ENCODE assay signal across 30 cellular contexts in the genomic region with DNA sequence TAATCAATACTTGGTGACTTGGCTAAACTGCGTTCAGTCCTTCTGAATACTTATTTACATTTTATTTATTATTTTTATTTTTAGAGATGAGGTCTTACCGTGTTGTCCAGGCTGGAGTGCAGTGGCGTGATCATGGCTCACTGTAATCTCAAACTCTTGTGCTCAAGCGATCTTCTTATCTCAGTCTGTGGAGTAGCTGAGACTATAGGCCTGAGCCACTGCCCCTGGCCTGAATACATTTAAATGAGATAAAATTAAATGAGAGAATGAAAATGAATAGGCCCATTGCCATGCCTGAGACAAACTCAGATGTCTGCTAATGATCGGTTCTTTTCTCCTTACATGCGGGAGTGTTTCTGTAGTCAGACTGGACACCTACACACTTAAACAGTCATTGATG.
DNase-seq lines count a peak whose midpoint lies in the region; ATAC-seq, FAIRE-seq and TF ChIP-seq lines count a peak whose summit lies in the region.
"Had no signal": no experiment of that assay in that cellular context is flagged by ENCODE, and none has a peak within 500 bp of the region (broad histone marks: within the 10 kb centered on the region; RNA-seq: fewer than 3 reads in every experiment).

No MANE protein-coding gene starts in this region.

- H3K27ac ChIP-seq in K562 (ENCODE audit: extremely low read depth, low read depth, low read length) (peak overlapping the region; percentile 31; the same call in 1 of the 3 replicates), testis (peak overlapping the region; percentile 3 to 51)

- peak overlapping the region; percentile 28; the same call in 1 of the 2 replicates for H3K4me2 ChIP-seq in K562 (ENCODE audit: insufficient read depth, low read length)

- H3K27me3 ChIP-seq in K562 (ENCODE audit: control insufficient read depth in 2 of 2, insufficient read depth in 2 of 2, low read length in 2 of 2) (no peaks in the 10 kb centered on the region), testis (no peaks in the 10 kb centered on the region)
- H3K27me3 ChIP-seq: cardiac muscle cell, heart right ventricle, left lung, Peyer's patch had no signal

- CTCF ChIA-PET in K562 (lab: Yijun Ruan, JAX; ENCODE audit: low intra/inter-chr PET ratio), result no interaction called here

- no peak for DNase-seq in activated T-cell treated with anti-CD3 and anti-CD28 coated beads, Interleukin-2, amount 50 U/mL, for 24 hours
- no peak for DNase-seq in activated T-cell treated with anti-CD3 and anti-CD28 coated beads, Interleukin-2, amount 50 U/mL, for 48 hours
- DNase-seq in K562 (ENCODE audit: extremely low read depth in 1 of 4, low spot score in 3 of 4), result peak in 1 of 4 experiments; percentile 63
- no peak for DNase-seq in testis
- DNase-seq in SHP77 (lab: John Stamatoyannopoulos, UW), result no peak
- DNase-seq in mucosa of gallbladder (ENCODE audit: low spot score), result no peak
- DNase-seq: 8988T; activated CD4-positive, alpha-beta T cell treated with anti-CD3 and anti-CD28 coated beads for 48 hours; COR-L47; heart right ventricle; Karpas-422; left lung; mucosa of descending colon; NCI-H2029; NK-92 treated with Interleukin-12 subunit alpha and Interleukin-12 subunit beta, amount 100 ng/mL, for 24 hours; Peyer's patch; stimulated activated CD4-positive, alpha-beta T cell treated with anti-CD3 and anti-CD28 coated beads, Interleukin-12 subunit alpha, Interleukin-12 subunit beta, amount 100 ng/mL, for 4 hours; stimulated activated CD4-positive, alpha-beta T cell treated with anti-CD3 and anti-CD28 coated beads, Interleukin-4, amount 100 ng/mL, for 4 hours; trophoblast cell had no signal

- in situ Hi-C loops in K562 (cut with MboI), result no loop called here

- TF ChIP-seq CTCF in K562 (IDR thresholded peaks at IDR 0.05 in 2 of 3, conservative IDR thresholded peaks at IDR 0.05 in 1 of 3; ENCODE audit: insufficient read depth in 2 of 3, low read depth in 1 of 3, low read length in 3 of 3), result no peak
- no peak for TF ChIP-seq CTCF in nephron (IDR thresholded peaks at IDR 0.05; ENCODE audit: unreplicated experiment in 3 of 3)
- TF ChIP-seq CTCF in testis (IDR thresholded peaks at IDR 0.05), result no peak

- ATAC-seq in K562 (peak; percentile 39), HG03469 (IDR thresholded peaks at IDR 0.05; ENCODE audit: unreplicated experiment) (no peak)
- ATAC-seq: activated T-helper 17 cell treated with anti-CD3 and anti-CD28 coated beads, Interleukin-2, amount 50 U/mL, for 72 hours; mucosa of descending colon had no signal

- BruUV-seq in K562 (replicated peaks; lab: Mats Ljungman, UMichigan), result no TSS peak

- peaks cover 98% of the 10 kb centered on the region for H3K79me2 ChIP-seq in K562 (ENCODE audit: control insufficient read depth, insufficient read depth, low read length)

- 15% methylated on average over 6 of the region's 6 CpGs for WGBS in K562 (ENCODE audit: insufficient coverage, low coverage, missing lambda C conversion rate)
- WGBS in testis, 2 donors, result 69 to 82% methylated on average over 6 of the region's 6 CpGs

- H3K9me3 Mint-ChIP-seq in activated T-cell treated with anti-CD3 and anti-CD28 coated beads, Interleukin-2, amount 50 U/mL, for 24 hours, result no peaks in the 10 kb centered on the region
- no peaks in the 10 kb centered on the region for H3K9me3 Mint-ChIP-seq in nephron
- H3K9me3 Mint-ChIP-seq: activated T-helper 17 cell treated with anti-CD3 and anti-CD28 coated beads, Interleukin-2, amount 50 U/mL, for 72 hours; dendritic cell treated with granulocyte-macrophage colony-stimulating factor and Interleukin-4, amounts not matched to agents 40 ng/mL and 50 ng/mL, for 4 days; stimulated activated naive CD8-positive, alpha-beta T cell treated with anti-CD3 and anti-CD28 coated beads, Interleukin-15, Interleukin-2, amounts not matched to agents 100 ng/mL and 50 ng/mL, for 24 hours; T-helper 1 cell treated with Interleukin-12 subunit alpha and Interleukin-12 subunit beta and Interleukin-4 antibody, amounts not matched to agents 30 μg/mL and 1 μg/mL, for 36 hours had no signal

- H3K27me3 Mint-ChIP-seq in activated T-cell treated with anti-CD3 and anti-CD28 coated beads, Interleukin-2, amount 50 U/mL, for 24 hours, result no peaks in the 10 kb centered on the region
- peaks cover 8% of the 10 kb centered on the region for H3K27me3 Mint-ChIP-seq in nephron (ENCODE audit: low read depth)
- H3K27me3 Mint-ChIP-seq: activated T-helper 17 cell treated with anti-CD3 and anti-CD28 coated beads, Interleukin-2, amount 50 U/mL, for 72 hours; B cell; dendritic cell treated with granulocyte-macrophage colony-stimulating factor and Interleukin-4, amounts not matched to agents 40 ng/mL and 50 ng/mL, for 4 days; stimulated activated naive CD8-positive, alpha-beta T cell treated with anti-CD3 and anti-CD28 coated beads, Interleukin-15, Interleukin-2, amounts not matched to agents 100 ng/mL and 50 ng/mL, for 24 hours had no signal

- TF ChIP-seq POLR2A in K562 (conservative IDR thresholded peaks at IDR 0.05) (no peak), testis (IDR thresholded peaks at IDR 0.05) (no peak)

- TF ChIP-seq RAD21 in K562 (CRISPR knock-in tag; conservative IDR thresholded peaks at IDR 0.05 in 1 of 2, IDR thresholded peaks at IDR 0.05 in 1 of 2), result no peak

- no peak overlapping the region for H2AFZ ChIP-seq in K562 (ENCODE audit: low read depth, low read length)

- H3K9ac ChIP-seq in K562 (ENCODE audit: insufficient read depth in 1 of 2, low read depth in 2 of 2, low read length in 2 of 2), result no peak overlapping the region

- H3K36me3 ChIP-seq in K562 (ENCODE audit: control insufficient read depth, insufficient read depth, low read length), result peaks cover 6% of the 10 kb centered on the region; the same call in 1 of the 3 replicates
- no peaks in the 10 kb centered on the region for H3K36me3 ChIP-seq in testis (ENCODE audit: low read depth, missing control alignments)
- H3K36me3 ChIP-seq: cardiac muscle cell, heart right ventricle, left lung, Peyer's patch had no signal

- POLR2A ChIA-PET in K562 (lab: Yijun Ruan, JAX), result interaction anchor here (0.9 to 2.0 kb wide), 5 partner anchors 9 to 66 kb away, joined by 3 to 10 read pairs (median 4); no protein-coding TSS in a partner anchor

- H3K36me3 Mint-ChIP-seq in activated T-cell treated with anti-CD3 and anti-CD28 coated beads, Interleukin-2, amount 50 U/mL, for 24 hours (ENCODE audit: low read depth), result peaks cover 32% of the 10 kb centered on the region
- peaks cover 6% of the 10 kb centered on the region for H3K36me3 Mint-ChIP-seq in nephron (ENCODE audit: low read depth)

- H3K9me3 ChIP-seq in K562 (replicated peaks; ENCODE audit: control insufficient read depth, insufficient read depth, low read depth, low read length) (no peaks in the 10 kb centered on the region), testis (no peaks in the 10 kb centered on the region)
- H3K9me3 ChIP-seq: left lung, mucosa of descending colon, Peyer's patch had no signal

- peak; percentile 59 for FAIRE-seq in K562 (lab: Jason Lieb, UNC)
- FAIRE-seq: GM12892, GM19239, HTR-8/SVneo had no signal

- H3K4me3 ChIP-seq in K562 (no peak overlapping the region), testis (no peak overlapping the region)
- H3K4me3 ChIP-seq: cardiac muscle cell, heart right ventricle, left lung, mucosa of descending colon, Peyer's patch had no signal

- H3K4me3 Mint-ChIP-seq in activated T-cell treated with anti-CD3 and anti-CD28 coated beads, Interleukin-2, amount 50 U/mL, for 24 hours, result no peak overlapping the region
- no peak overlapping the region for H3K4me3 Mint-ChIP-seq in nephron
- H3K4me3 Mint-ChIP-seq: activated T-helper 17 cell treated with anti-CD3 and anti-CD28 coated beads, Interleukin-2, amount 50 U/mL, for 72 hours; B cell; dendritic cell treated with granulocyte-macrophage colony-stimulating factor and Interleukin-4, amounts not matched to agents 40 ng/mL and 50 ng/mL, for 4 days; stimulated activated naive CD8-positive, alpha-beta T cell treated with anti-CD3 and anti-CD28 coated beads, Interleukin-15, Interleukin-2, amounts not matched to agents 100 ng/mL and 50 ng/mL, for 24 hours; T-helper 1 cell treated with Interleukin-12 subunit alpha and Interleukin-12 subunit beta and Interleukin-4 antibody, amounts not matched to agents 30 μg/mL and 1 μg/mL, for 36 hours had no signal

- intact Hi-C loops in K562 (cut with micrococcal nuclease) (loop anchor here (10.0 kb wide), 1 partner anchor 598 kb away; the partner anchor contains the start of gene ABCB10), testis (cut with DNase I; ENCODE audit: low total_unique reads) (no loop called here)

- H3K9me1 ChIP-seq in K562 (ENCODE audit: control insufficient read depth, insufficient read depth, low read length), result no peaks in the 10 kb centered on the region

- H3K27ac Mint-ChIP-seq in activated T-cell treated with anti-CD3 and anti-CD28 coated beads, Interleukin-2, amount 50 U/mL, for 24 hours, result peak overlapping the region; percentile 11
- peak overlapping the region; percentile 88 to 94 (median 91) for H3K27ac Mint-ChIP-seq in nephron
- H3K27ac Mint-ChIP-seq: activated T-helper 17 cell treated with anti-CD3 and anti-CD28 coated beads, Interleukin-2, amount 50 U/mL, for 72 hours; B cell; stimulated activated naive CD8-positive, alpha-beta T cell treated with anti-CD3 and anti-CD28 coated beads, Interleukin-15, Interleukin-2, amounts not matched to agents 100 ng/mL and 50 ng/mL, for 24 hours; T-helper 1 cell treated with Interleukin-12 subunit alpha and Interleukin-12 subunit beta and Interleukin-4 antibody, amounts not matched to agents 30 μg/mL and 1 μg/mL, for 36 hours had no signal

- H3K4me1 ChIP-seq in K562 (replicated peaks in 1 of 2; ENCODE audit: control insufficient read depth in 2 of 2, insufficient read depth in 2 of 2, low read length in 2 of 2), result peaks cover 66 to 88% of the 10 kb centered on the region in 2 experiments
- H3K4me1 ChIP-seq in testis, result peaks cover 53% of the 10 kb centered on the region

- H4K20me1 ChIP-seq in K562 (replicated peaks; ENCODE audit: control insufficient read depth, insufficient read depth, low read length), result no peaks in the 10 kb centered on the region

- TF ChIP-seq EP300 in K562 (IDR thresholded peaks at IDR 0.05; ENCODE audit: low read length), result 0 out of 2 replicates have a peak, but pooled peaks have one; percentile 32

- H3K4me1 Mint-ChIP-seq in activated T-cell treated with anti-CD3 and anti-CD28 coated beads, Interleukin-2, amount 50 U/mL, for 24 hours (ENCODE audit: low read depth), result peaks cover 65% of the 10 kb centered on the region
- peaks cover 83% of the 10 kb centered on the region for H3K4me1 Mint-ChIP-seq in nephron
